In the genomic region with DNA sequence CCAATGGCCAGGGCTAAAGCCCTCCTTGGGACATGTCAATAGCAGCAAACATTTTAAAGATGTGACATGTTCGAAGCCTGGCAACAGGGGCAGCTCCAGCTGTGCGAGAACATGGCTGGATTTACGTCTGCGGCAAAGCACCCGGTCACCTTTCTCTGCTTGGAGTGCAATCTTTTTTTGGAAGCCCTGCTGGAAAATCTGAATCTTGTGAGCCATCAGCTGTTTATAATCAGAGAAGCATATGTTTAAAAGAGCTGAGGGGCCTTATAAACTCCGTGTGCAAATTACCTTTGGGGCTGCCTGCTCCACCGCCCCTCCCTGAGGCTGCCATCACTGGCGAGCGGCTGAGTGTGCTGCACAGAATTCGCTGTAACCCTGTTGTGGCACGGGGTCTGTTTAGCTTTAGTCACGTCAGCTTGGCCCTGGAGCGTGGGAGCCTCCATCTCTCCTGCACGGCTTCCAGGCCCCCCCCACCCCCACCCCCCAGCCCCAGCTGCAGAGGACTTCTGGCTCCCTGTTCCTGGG, we compare ENCODE assay signal across 15 cellular contexts. TPM values are rescaled to one million over a fixed set of nuclear protein-coding genes. Genes with fewer than 3 reads are reported as not detected.
A peak's percentile ranks its signal among the peaks of the same experiment; 100 is the strongest.
DNase-seq lines count a peak whose midpoint lies in the region; ATAC-seq and TF ChIP-seq lines count a peak whose summit lies in the region.
"Had no signal": no experiment of that assay in that cellular context is flagged by ENCODE, and none has a peak within 500 bp of the region (broad histone marks: within the 10 kb centered on the region; RNA-seq: fewer than 3 reads in every experiment).

No MANE protein-coding gene starts in this region.

- H3K27ac ChIP-seq in SK-N-MC (peak overlapping the region; percentile 91), stomach smooth muscle (ENCODE audit: low read length) (peak overlapping the region; percentile 98)
- H3K27ac ChIP-seq: parathyroid adenoma had no signal

- H3K9me3 ChIP-seq in SK-N-MC (ENCODE audit: low read depth, low read length), result no peaks in the 10 kb centered on the region; the same call in 1 of the 2 replicates
- peaks cover 0 to 5% of the 10 kb centered on the region in 2 donors for H3K9me3 ChIP-seq in stomach smooth muscle (ENCODE audit: control insufficient read depth in 2 of 2, low read length in 2 of 2)
- H3K9me3 ChIP-seq: thyroid gland had no signal

- H3K9ac ChIP-seq in SK-N-MC (ENCODE audit: insufficient read length), result no peak overlapping the region
- peak overlapping the region; percentile 39 to 51 for H3K9ac ChIP-seq in stomach smooth muscle (ENCODE audit: low read length in 2 of 2)
- H3K9ac ChIP-seq: parathyroid adenoma had no signal

- H3K27ac Mint-ChIP-seq in mesothelial cell of epicardium, result peak overlapping the region; percentile 78
- H3K27ac Mint-ChIP-seq: T-helper 1 cell treated with Interleukin-12 subunit alpha and Interleukin-12 subunit beta and Interleukin-4 antibody, amounts not matched to agents 30 μg/mL and 1 μg/mL, for 36 hours had no signal

- H3K4me3 Mint-ChIP-seq in mesothelial cell of epicardium, result no peak overlapping the region
- H3K4me3 Mint-ChIP-seq: T-helper 1 cell treated with Interleukin-12 subunit alpha and Interleukin-12 subunit beta and Interleukin-4 antibody, amounts not matched to agents 30 μg/mL and 1 μg/mL, for 36 hours had no signal

- DNase-seq in SK-N-MC (ENCODE audit: low read depth, low spot score) (no peak), fibroblast of the aortic adventitia (ENCODE audit: low read depth) (peak; percentile 78), mesothelial cell of epicardium (ENCODE audit: low spot score in 2 of 2, unreplicated experiment in 2 of 2) (no peak), NCI-H510A (lab: John Stamatoyannopoulos, UW) (no peak), SW 1271 (lab: John Stamatoyannopoulos, UW) (no peak)
- DNase-seq: activated CD4-positive, CD25-positive, alpha-beta regulatory T cell; activated gamma-delta T cell; NCI-H2107; NCI-H82 had no signal

- H3K27me3 ChIP-seq in stomach smooth muscle (ENCODE audit: control insufficient read depth in 1 of 2, insufficient read depth in 2 of 2, low read length in 2 of 2), result no peaks in the 10 kb centered on the region
- H3K27me3 ChIP-seq: thyroid gland had no signal

- H3K4me1 Mint-ChIP-seq in mesothelial cell of epicardium, result peaks cover 44% of the 10 kb centered on the region

- H3K36me3 Mint-ChIP-seq in mesothelial cell of epicardium, result peaks cover 6% of the 10 kb centered on the region

- H3K9me3 Mint-ChIP-seq in mesothelial cell of epicardium, result peaks cover 18% of the 10 kb centered on the region

- TF ChIP-seq CTCF in fibroblast of the aortic adventitia (IDR thresholded peaks at IDR 0.05; ENCODE audit: insufficient read depth, low read length) (no peak), mesothelial cell of epicardium (IDR thresholded peaks at IDR 0.05; ENCODE audit: unreplicated experiment) (no peak)

- ATAC-seq in GM21528 (IDR thresholded peaks at IDR 0.05; ENCODE audit: low FRiP score, unreplicated experiment) (no peak), HG02870 (IDR thresholded peaks at IDR 0.05; ENCODE audit: unreplicated experiment) (no peak)

- peaks cover 28% of the 10 kb centered on the region for H3K4me1 ChIP-seq in stomach smooth muscle (ENCODE audit: control insufficient read depth, insufficient read depth, low read length)
- H3K4me1 ChIP-seq: parathyroid adenoma had no signal

- H3K36me3 ChIP-seq in SK-N-MC (ENCODE audit: insufficient read depth, low read length) (no peaks in the 10 kb centered on the region; the same call in 1 of the 2 replicates), stomach smooth muscle (ENCODE audit: control insufficient read depth in 2 of 2, insufficient read depth in 2 of 2, low read length in 2 of 2) (no peaks in the 10 kb centered on the region)
- H3K36me3 ChIP-seq: thyroid gland had no signal

- peak overlapping the region; percentile 51 for H3K4me3 ChIP-seq in SK-N-MC
- H3K4me3 ChIP-seq in fibroblast of the aortic adventitia (ENCODE audit: low read depth, low read length), result peak overlapping the region; percentile 32
- H3K4me3 ChIP-seq in stomach smooth muscle (ENCODE audit: low read length in 2 of 2), result peak overlapping the region; percentile 41 to 65
- H3K4me3 ChIP-seq: thyroid gland had no signal

- H3K27me3 Mint-ChIP-seq in mesothelial cell of epicardium (ENCODE audit: low read depth), result no peaks in the 10 kb centered on the region

RNA-seq across cellular contexts. Expression of gene KCNQ1OT1, which starts 9.0 kb away (rescaled TPM):
- total RNA-seq in fibroblast of the aortic adventitia (ENCODE audit: low replicate concordance) (5.5 and 7.3 TPM in 2 replicates), mesothelial cell of epicardium (30.5 to 35.1 TPM (median 31.9 TPM) in 3 replicates)
